ENCODE assay signal across 1 cellular context in the genomic region with DNA sequence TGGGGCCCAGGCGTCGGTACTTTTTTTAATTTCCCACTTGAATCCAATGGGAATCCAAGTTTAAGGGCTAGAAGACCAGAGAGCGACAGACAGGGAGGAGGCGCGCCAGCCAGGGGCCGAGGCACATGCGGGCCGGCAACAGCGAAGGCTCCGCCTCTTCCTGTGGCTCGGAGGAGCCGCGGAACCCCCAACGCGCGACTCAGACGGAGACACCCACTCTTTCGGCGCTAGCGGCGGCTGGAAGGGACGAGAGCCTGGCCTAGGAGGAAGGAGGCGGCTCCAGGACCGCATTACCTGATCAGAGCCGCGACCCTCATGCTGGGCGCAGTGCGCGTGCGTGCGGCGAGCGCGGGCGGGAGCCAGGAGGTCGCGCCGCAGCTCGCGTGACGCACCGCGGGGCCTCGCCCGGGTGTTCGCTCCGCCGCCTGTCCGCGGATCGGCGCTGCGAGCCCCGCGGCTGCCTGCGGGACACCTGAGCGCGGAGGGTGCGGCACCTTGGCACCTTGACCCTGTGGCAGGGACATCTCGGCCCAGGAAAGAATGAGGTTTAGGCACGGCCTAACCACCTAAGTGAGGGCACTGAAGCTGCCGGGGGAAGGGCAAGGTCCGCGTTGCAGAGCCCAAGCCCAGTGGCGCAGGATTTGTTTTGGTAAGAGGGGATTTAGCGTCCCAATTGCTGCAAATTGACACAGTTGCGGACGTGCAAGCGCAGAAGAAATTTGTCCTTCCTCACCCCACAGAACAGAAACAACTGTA.
TF ChIP-seq lines count a peak whose summit lies in the region.

A gene with protein sequence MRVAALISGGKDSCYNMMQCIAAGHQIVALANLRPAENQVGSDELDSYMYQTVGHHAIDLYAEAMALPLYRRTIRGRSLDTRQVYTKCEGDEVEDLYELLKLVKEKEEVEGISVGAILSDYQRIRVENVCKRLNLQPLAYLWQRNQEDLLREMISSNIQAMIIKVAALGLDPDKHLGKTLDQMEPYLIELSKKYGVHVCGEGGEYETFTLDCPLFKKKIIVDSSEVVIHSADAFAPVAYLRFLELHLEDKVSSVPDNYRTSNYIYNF (minus strand): TSS at position 341 of the 756 bp plus-strand sequence. CDS start 24 bp downstream, at position 317.

TF ChIP-seq in WTC11, 78 proteins besides CTCF, POLR2A, EP300 and RAD21 (continued from another document and continues in another):
- TF ChIP-seq, protein P1, sequence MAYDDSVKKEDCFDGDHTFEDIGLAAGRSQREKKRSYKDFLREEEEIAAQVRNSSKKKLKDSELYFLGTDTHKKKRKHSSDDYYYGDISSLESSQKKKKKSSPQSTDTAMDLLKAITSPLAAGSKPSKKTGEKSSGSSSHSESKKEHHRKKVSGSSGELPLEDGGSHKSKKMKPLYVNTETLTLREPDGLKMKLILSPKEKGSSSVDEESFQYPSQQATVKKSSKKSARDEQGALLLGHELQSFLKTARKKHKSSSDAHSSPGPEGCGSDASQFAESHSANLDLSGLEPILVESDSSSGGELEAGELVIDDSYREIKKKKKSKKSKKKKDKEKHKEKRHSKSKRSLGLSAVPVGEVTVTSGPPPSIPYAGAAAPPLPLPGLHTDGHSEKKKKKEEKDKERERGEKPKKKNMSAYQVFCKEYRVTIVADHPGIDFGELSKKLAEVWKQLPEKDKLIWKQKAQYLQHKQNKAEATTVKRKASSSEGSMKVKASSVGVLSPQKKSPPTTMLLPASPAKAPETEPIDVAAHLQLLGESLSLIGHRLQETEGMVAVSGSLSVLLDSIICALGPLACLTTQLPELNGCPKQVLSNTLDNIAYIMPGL (CRISPR knock-in tag; IDR thresholded peaks at IDR 0.05), result peak; percentile 56; the same call in 1 of the 2 replicates
- TF ChIP-seq TEAD1 (CRISPR knock-in tag; IDR thresholded peaks at IDR 0.05), result peak; percentile 94
- peak; percentile 90 for TF ChIP-seq FOXP4 (CRISPR knock-in tag; IDR thresholded peaks at IDR 0.05)
- peak; percentile 81; the same call in 1 of the 2 replicates for TF ChIP-seq ARID4B (CRISPR knock-in tag; IDR thresholded peaks at IDR 0.05; ENCODE audit: borderline replicate concordance)
- peak; percentile 77; the same call in 1 of the 2 replicates for TF ChIP-seq SP1 (CRISPR knock-in tag; conservative IDR thresholded peaks at IDR 0.05)
- peak; percentile 62; the same call in 1 of the 2 replicates for TF ChIP-seq ESRRA (CRISPR knock-in tag; IDR thresholded peaks at IDR 0.05; ENCODE audit: borderline replicate concordance)
- no peak for TF ChIP-seq GTF2I (CRISPR knock-in tag; conservative IDR thresholded peaks at IDR 0.05)
- 0 out of 2 replicates have a peak, but pooled peaks have one; percentile 20 for TF ChIP-seq NFATC4 (CRISPR knock-in tag; IDR thresholded peaks at IDR 0.05)
- no peak for TF ChIP-seq HMGA2 (CRISPR knock-in tag; IDR thresholded peaks at IDR 0.05)
- TF ChIP-seq USF2 (CRISPR knock-in tag; IDR thresholded peaks at IDR 0.05), result peak; percentile 52
- 0 out of 2 replicates have a peak, but pooled peaks have one; percentile 62 for TF ChIP-seq ZNF416 (CRISPR knock-in tag; IDR thresholded peaks at IDR 0.05)
- TF ChIP-seq AR (CRISPR knock-in tag; IDR thresholded peaks at IDR 0.05), result no peak
- TF ChIP-seq IRF1 (CRISPR knock-in tag; IDR thresholded peaks at IDR 0.05), result peak; percentile 21; the same call in 1 of the 2 replicates
- TF ChIP-seq ATF6 (CRISPR knock-in tag; IDR thresholded peaks at IDR 0.05), result no peak
- TF ChIP-seq ZNF138 (CRISPR knock-in tag; conservative IDR thresholded peaks at IDR 0.05), result no peak
- no peak for TF ChIP-seq CREB1 (CRISPR knock-in tag; IDR thresholded peaks at IDR 0.05)
- TF ChIP-seq AFF4 (CRISPR knock-in tag; IDR thresholded peaks at IDR 0.05; ENCODE audit: borderline replicate concordance), result 0 out of 2 replicates have a peak, but pooled peaks have one; percentile 43
- 0 out of 2 replicates have a peak, but pooled peaks have one; percentile 71 for TF ChIP-seq CBFB (CRISPR knock-in tag; IDR thresholded peaks at IDR 0.05; ENCODE audit: low read depth)
- TF ChIP-seq TEAD4 (CRISPR knock-in tag; IDR thresholded peaks at IDR 0.05), result peak; percentile 71; the same call in 1 of the 2 replicates
- peak; percentile 64; the same call in 1 of the 2 replicates for TF ChIP-seq EMX1 (CRISPR knock-in tag; IDR thresholded peaks at IDR 0.05)
- TF ChIP-seq, protein P2, sequence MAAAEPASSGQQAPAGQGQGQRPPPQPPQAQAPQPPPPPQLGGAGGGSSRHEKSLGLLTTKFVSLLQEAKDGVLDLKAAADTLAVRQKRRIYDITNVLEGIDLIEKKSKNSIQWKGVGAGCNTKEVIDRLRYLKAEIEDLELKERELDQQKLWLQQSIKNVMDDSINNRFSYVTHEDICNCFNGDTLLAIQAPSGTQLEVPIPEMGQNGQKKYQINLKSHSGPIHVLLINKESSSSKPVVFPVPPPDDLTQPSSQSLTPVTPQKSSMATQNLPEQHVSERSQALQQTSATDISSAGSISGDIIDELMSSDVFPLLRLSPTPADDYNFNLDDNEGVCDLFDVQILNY (CRISPR knock-in tag; IDR thresholded peaks at IDR 0.05), result peak; percentile 93
- TF ChIP-seq ZNF232 (CRISPR knock-in tag; IDR thresholded peaks at IDR 0.05), result no peak
- TF ChIP-seq, protein P3, sequence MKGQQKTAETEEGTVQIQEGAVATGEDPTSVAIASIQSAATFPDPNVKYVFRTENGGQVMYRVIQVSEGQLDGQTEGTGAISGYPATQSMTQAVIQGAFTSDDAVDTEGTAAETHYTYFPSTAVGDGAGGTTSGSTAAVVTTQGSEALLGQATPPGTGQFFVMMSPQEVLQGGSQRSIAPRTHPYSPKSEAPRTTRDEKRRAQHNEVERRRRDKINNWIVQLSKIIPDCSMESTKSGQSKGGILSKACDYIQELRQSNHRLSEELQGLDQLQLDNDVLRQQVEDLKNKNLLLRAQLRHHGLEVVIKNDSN (CRISPR knock-in tag; IDR thresholded peaks at IDR 0.05), result peak; percentile 61; the same call in 1 of the 2 replicates
- no peak for TF ChIP-seq JAZF1 (CRISPR knock-in tag; IDR thresholded peaks at IDR 0.05)
- no peak for TF ChIP-seq ZNF317 (CRISPR knock-in tag; IDR thresholded peaks at IDR 0.05; ENCODE audit: borderline replicate concordance, low read depth)
- TF ChIP-seq ZNF219 (CRISPR knock-in tag; IDR thresholded peaks at IDR 0.05; ENCODE audit: borderline replicate concordance), result peak; percentile 86
